In the genomic region with DNA sequence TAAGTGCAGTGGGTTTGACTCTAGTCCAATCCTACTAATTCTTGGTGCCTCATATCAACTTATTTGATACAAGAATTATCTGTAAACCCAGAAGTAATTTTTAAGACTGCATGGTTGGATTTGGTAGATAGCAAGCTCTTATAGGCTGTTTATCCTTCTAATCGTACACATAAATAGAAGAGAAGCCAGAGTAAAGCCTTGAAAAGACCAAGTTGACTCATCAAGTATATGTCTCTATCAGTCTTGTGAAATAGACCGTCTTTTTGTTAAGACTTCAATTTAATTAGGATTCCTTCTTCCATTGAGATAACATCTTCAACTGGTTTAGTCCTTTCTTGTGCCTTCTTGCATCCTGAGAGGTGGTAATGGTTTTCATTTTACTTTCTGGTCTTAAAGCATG, we compare ENCODE assay signal across 22 cellular contexts.
"Had no signal": no experiment of that assay in that cellular context is flagged by ENCODE, and none has a peak within 500 bp of the region (broad histone marks: within the 10 kb centered on the region; RNA-seq: fewer than 3 reads in every experiment).

No MANE protein-coding gene starts in this region.

- H3K36me3 ChIP-seq: esophagus muscularis mucosa, ovary, right atrium auricular region, sigmoid colon, stomach, thoracic aorta, transverse colon had no signal

- DNase-seq: effector memory CD4-positive, alpha-beta T cell; immature natural killer cell; kidney; left cardiac atrium; left ventricle myocardium superior; mucosa of descending colon; naive thymus-derived CD8-positive, alpha-beta T cell; nucleus accumbens; ovary; sigmoid colon; stimulated activated CD4-positive, alpha-beta T cell treated with anti-CD3 and anti-CD28 coated beads, Interleukin-12 subunit alpha, Interleukin-12 subunit beta, amount 100 ng/mL, for 4 hours; stimulated activated naive CD4-positive, alpha-beta T cell; stomach; substantia nigra; transverse colon had no signal

- H3K27ac Mint-ChIP-seq: immature natural killer cell; naive thymus-derived CD8-positive, alpha-beta T cell had no signal

- H3K9me3 ChIP-seq: mucosa of descending colon, right atrium auricular region, sigmoid colon, transverse colon had no signal

- H3K4me1 ChIP-seq: esophagus muscularis mucosa, right atrium auricular region, sigmoid colon, stomach, transverse colon had no signal

- H3K36me3 Mint-ChIP-seq: immature natural killer cell; naive thymus-derived CD8-positive, alpha-beta T cell had no signal

- H3K4me1 Mint-ChIP-seq: immature natural killer cell; naive thymus-derived CD8-positive, alpha-beta T cell; neural crest cell had no signal

- ATAC-seq: left cardiac atrium; left ventricle myocardium superior; mucosa of descending colon; naive thymus-derived CD8-positive, alpha-beta T cell had no signal

- H3K4me3 Mint-ChIP-seq: immature natural killer cell; naive thymus-derived CD8-positive, alpha-beta T cell; neural crest cell had no signal

- FAIRE-seq: endometrium, kidney had no signal

- H3K27ac ChIP-seq: esophagus muscularis mucosa, ovary, right atrium auricular region, sigmoid colon, skin epidermis, stomach, thoracic aorta, transverse colon had no signal

- H3K9me3 Mint-ChIP-seq: neural crest cell had no signal

- H3K27me3 Mint-ChIP-seq: naive thymus-derived CD8-positive, alpha-beta T cell had no signal

- H3K4me3 ChIP-seq: esophagus muscularis mucosa, lung, mucosa of descending colon, ovary, right atrium auricular region, sigmoid colon, skin epidermis, stomach, thoracic aorta, transverse colon had no signal

- H3K27me3 ChIP-seq: esophagus muscularis mucosa, ovary, right atrium auricular region, sigmoid colon, stomach, transverse colon had no signal
